36 cellular contexts compared by ENCODE assay signal in genomic region chr17:37754363-37754762, GRCh38. TPM values are rescaled to one million over a fixed set of nuclear protein-coding genes. Genes with fewer than 3 reads are reported as not detected.
"Had no signal": no experiment of that assay in that cellular context is flagged by ENCODE, and none has a peak within 500 bp of the region (broad histone marks: within the 10 kb centered on the region; RNA-seq: fewer than 3 reads in every experiment).

No MANE protein-coding gene starts in this region.

- H3K36me3 Mint-ChIP-seq: activated CD4-positive, alpha-beta memory T cell treated with anti-CD3 and anti-CD28 coated beads for 36 hours; activated naive CD4-positive, alpha-beta T cell treated with anti-CD3 and anti-CD28 coated beads, Interleukin-2, amount 10 ng/mL, durations not matched to agents 7 days and 5 days; activated naive CD4-positive, alpha-beta T cell treated with anti-CD3 and anti-CD28 coated beads, Interleukin-2, amount 50 U/mL, for 24 hours; activated naive CD8-positive, alpha-beta T cell; brain had no signal

- H3K9me3 Mint-ChIP-seq: activated B cell treated with CpG ODN at 0.5 μM for 24 hours; activated CD4-positive, alpha-beta memory T cell treated with anti-CD3 and anti-CD28 coated beads for 36 hours; activated CD4-positive, alpha-beta T cell treated with anti-CD3 and anti-CD28 coated beads, Interleukin-2, amount 10 ng/mL, durations not matched to agents 24 days and 14 days; activated CD8-positive, alpha-beta T cell treated with anti-CD3 and anti-CD28 coated beads for 36 hours; activated naive CD4-positive, alpha-beta T cell treated with anti-CD3 and anti-CD28 coated beads, Interleukin-2, amount 10 ng/mL, durations not matched to agents 7 days and 5 days; activated naive CD4-positive, alpha-beta T cell treated with anti-CD3 and anti-CD28 coated beads, Interleukin-2, amount 50 U/mL, for 24 hours; activated T-cell treated with anti-CD3 and anti-CD28 coated beads, Interleukin-2, amount 50 U/mL, for 4 hours; activated T-cell treated with anti-CD3 and anti-CD28 coated beads, Interleukin-2, amount 50 U/mL, for 72 hours; activated T-helper 1 cell treated with anti-CD3 and anti-CD28 coated beads, Interleukin-12 subunit alpha, Interleukin-12 subunit beta, Interleukin-2, Interleukin-4 antibody, amounts not matched to agents 30 ng/mL and 10 ng/mL and 1 ng/mL, durations not matched to agents 14 hours and 24 hours and 36 hours; activated T-helper 17 cell treated with anti-CD3 and anti-CD28 coated beads, Interleukin-2, amount 50 U/mL, for 72 hours; brain; central memory CD8-positive, alpha-beta T cell; T-helper 1 cell treated with Interleukin-12 subunit alpha and Interleukin-12 subunit beta and Interleukin-4 antibody, amounts not matched to agents 30 μg/mL and 1 μg/mL, for 36 hours; T-helper 2 cell treated with Interferon-gamma antibody and Interleukin-4, amounts not matched to agents 5 μg/mL and 100 μg/mL, for 36 hours had no signal

- H3K4me1 Mint-ChIP-seq: activated naive CD4-positive, alpha-beta T cell treated with anti-CD3 and anti-CD28 coated beads, Interleukin-2, amount 10 ng/mL, durations not matched to agents 7 days and 5 days; activated naive CD4-positive, alpha-beta T cell treated with anti-CD3 and anti-CD28 coated beads, Interleukin-2, amount 50 U/mL, for 24 hours; activated T-helper 17 cell treated with anti-CD3 and anti-CD28 coated beads, Interleukin-2, amount 50 U/mL, for 72 hours; brain; central memory CD8-positive, alpha-beta T cell had no signal

- DNase-seq: activated B cell treated with CpG ODN at 0.5 μM for 24 hours; activated CD4-positive, alpha-beta memory T cell treated with anti-CD3 and anti-CD28 coated beads for 36 hours; activated CD4-positive, alpha-beta T cell treated with anti-CD3 and anti-CD28 coated beads for 4 hours; activated CD4-positive, alpha-beta T cell treated with anti-CD3 and anti-CD28 coated beads, Interleukin-2, amount 10 ng/mL, durations not matched to agents 24 days and 14 days; activated CD4-positive, alpha-beta T cell treated with anti-CD3 and anti-CD28 coated beads, Interleukin-2, amount 50 U/mL, for 1 hour; activated CD4-positive, alpha-beta T cell treated with anti-CD3 and anti-CD28 coated beads, Interleukin-2, amount 50 U/mL, for 4 hours; activated CD4-positive, CD25-positive, alpha-beta regulatory T cell treated with anti-CD3 and anti-CD28 coated beads, Interleukin-2, amount 50 U/mL, for 72 hours; activated CD8-positive, alpha-beta memory T cell treated with anti-CD3 and anti-CD28 coated beads, Interleukin-2, amount 50 U/mL, for 4 hours; activated CD8-positive, alpha-beta T cell treated with anti-CD3 and anti-CD28 coated beads for 36 hours; activated effector memory CD4-positive, alpha-beta T cell treated with Interleukin-2 at 50 U/mL for 16 hours; activated gamma-delta T cell; activated naive CD4-positive, alpha-beta T cell treated with anti-CD3 and anti-CD28 coated beads, Interleukin-2, amount 10 ng/mL, durations not matched to agents 7 days and 5 days; activated naive CD4-positive, alpha-beta T cell treated with Interleukin-2 at 50 U/mL for 16 hours; activated T-cell treated with anti-CD3 and anti-CD28 coated beads for 4 hours; activated T-cell treated with anti-CD3 and anti-CD28 coated beads, Interleukin-2, amount 50 U/mL, for 1 hour; activated T-cell treated with anti-CD3 and anti-CD28 coated beads, Interleukin-2, amount 50 U/mL, for 4 hours; activated T-cell treated with anti-CD3 and anti-CD28 coated beads, Interleukin-2, amount 50 U/mL, for 72 hours; amygdala; anterior cingulate cortex; caudate nucleus; cerebellar nuclear complex; SW 1271; T-helper 1 cell; T-helper 2 cell; T-helper 9 cell had no signal

- ATAC-seq: activated CD8-positive, alpha-beta T cell treated with anti-CD3 and anti-CD28 coated beads for 36 hours; activated T-cell treated with anti-CD3 and anti-CD28 coated beads, Interleukin-2, amount 50 U/mL, for 4 hours; activated T-cell treated with anti-CD3 and anti-CD28 coated beads, Interleukin-2, amount 50 U/mL, for 72 hours; activated T-helper 17 cell treated with anti-CD3 and anti-CD28 coated beads, Interleukin-2, amount 50 U/mL, for 72 hours had no signal

- H3K27ac Mint-ChIP-seq: activated B cell treated with CpG ODN at 0.5 μM for 24 hours; activated CD4-positive, alpha-beta memory T cell treated with anti-CD3 and anti-CD28 coated beads for 36 hours; activated CD4-positive, alpha-beta T cell treated with anti-CD3 and anti-CD28 coated beads, Interleukin-2, amount 10 ng/mL, durations not matched to agents 24 days and 14 days; activated CD8-positive, alpha-beta T cell treated with anti-CD3 and anti-CD28 coated beads for 36 hours; activated naive CD4-positive, alpha-beta T cell treated with anti-CD3 and anti-CD28 coated beads, Interleukin-2, amount 10 ng/mL, durations not matched to agents 7 days and 5 days; activated naive CD4-positive, alpha-beta T cell treated with anti-CD3 and anti-CD28 coated beads, Interleukin-2, amount 50 U/mL, for 24 hours; activated naive CD8-positive, alpha-beta T cell; activated T-cell treated with anti-CD3 and anti-CD28 coated beads, Interleukin-2, amount 50 U/mL, for 72 hours; activated T-helper 1 cell treated with anti-CD3 and anti-CD28 coated beads, Interleukin-12 subunit alpha, Interleukin-12 subunit beta, Interleukin-2, Interleukin-4 antibody, amounts not matched to agents 30 ng/mL and 10 ng/mL and 1 ng/mL, durations not matched to agents 14 hours and 24 hours and 36 hours; activated T-helper 17 cell treated with anti-CD3 and anti-CD28 coated beads, Interleukin-2, amount 50 U/mL, for 72 hours; brain; T-helper 1 cell treated with Interleukin-12 subunit alpha and Interleukin-12 subunit beta and Interleukin-4 antibody, amounts not matched to agents 30 μg/mL and 1 μg/mL, for 36 hours; T-helper 2 cell treated with Interferon-gamma antibody and Interleukin-4, amounts not matched to agents 5 μg/mL and 100 μg/mL, for 36 hours had no signal

- H3K4me3 Mint-ChIP-seq: activated B cell treated with CpG ODN at 0.5 μM for 24 hours; activated CD4-positive, alpha-beta memory T cell treated with anti-CD3 and anti-CD28 coated beads for 36 hours; activated CD4-positive, alpha-beta T cell treated with anti-CD3 and anti-CD28 coated beads, Interleukin-2, amount 10 ng/mL, durations not matched to agents 24 days and 14 days; activated CD8-positive, alpha-beta T cell treated with anti-CD3 and anti-CD28 coated beads for 36 hours; activated naive CD4-positive, alpha-beta T cell treated with anti-CD3 and anti-CD28 coated beads, Interleukin-2, amount 10 ng/mL, durations not matched to agents 7 days and 5 days; activated naive CD4-positive, alpha-beta T cell treated with anti-CD3 and anti-CD28 coated beads, Interleukin-2, amount 50 U/mL, for 24 hours; activated naive CD8-positive, alpha-beta T cell; activated T-cell treated with anti-CD3 and anti-CD28 coated beads, Interleukin-2, amount 50 U/mL, for 4 hours; activated T-cell treated with anti-CD3 and anti-CD28 coated beads, Interleukin-2, amount 50 U/mL, for 72 hours; activated T-helper 1 cell treated with anti-CD3 and anti-CD28 coated beads, Interleukin-12 subunit alpha, Interleukin-12 subunit beta, Interleukin-2, Interleukin-4 antibody, amounts not matched to agents 30 ng/mL and 10 ng/mL and 1 ng/mL, durations not matched to agents 14 hours and 24 hours and 36 hours; activated T-helper 17 cell treated with anti-CD3 and anti-CD28 coated beads, Interleukin-2, amount 50 U/mL, for 72 hours; brain; central memory CD8-positive, alpha-beta T cell; T-helper 1 cell treated with Interleukin-12 subunit alpha and Interleukin-12 subunit beta and Interleukin-4 antibody, amounts not matched to agents 30 μg/mL and 1 μg/mL, for 36 hours; T-helper 2 cell treated with Interferon-gamma antibody and Interleukin-4, amounts not matched to agents 5 μg/mL and 100 μg/mL, for 36 hours had no signal

RNA-seq across cellular contexts. Expression of gene HNF1B, which starts 9.5 kb away (rescaled TPM):
- total RNA-seq: activated CD4-positive, alpha-beta memory T cell treated with anti-CD3 and anti-CD28 coated beads for 36 hours; ascending aorta; bronchial epithelial cell; cardiac muscle cell had no signal
